In genomic region chr18:44136326-44136725, GRCh38 we compare ENCODE assay signal across 7 cellular contexts.
"Had no signal": no experiment of that assay in that cellular context is flagged by ENCODE, and none has a peak within 500 bp of the region (broad histone marks: within the 10 kb centered on the region; RNA-seq: fewer than 3 reads in every experiment).

No MANE protein-coding gene starts in this region.

- DNase-seq: GDM1, GF-D8 had no signal

- FAIRE-seq: G401.6, GM12878, GM12891, GM12892, GM18507 had no signal

- ATAC-seq: GM12878 had no signal

- H3K4me3 ChIP-seq: GM12878 had no signal
